Comparison of ENCODE assay signal across 25 cellular contexts in genomic region chr7:21345361-21345760, GRCh38.
DNase-seq lines count a peak whose midpoint lies in the region; ATAC-seq and TF ChIP-seq lines count a peak whose summit lies in the region.
"Had no signal": no experiment of that assay in that cellular context is flagged by ENCODE, and none has a peak within 500 bp of the region (broad histone marks: within the 10 kb centered on the region; RNA-seq: fewer than 3 reads in every experiment).

No MANE protein-coding gene starts in this region.

- peak overlapping the region; percentile 79 for H3K18ac ChIP-seq in neuronal stem cell (ENCODE audit: low read length)

- H2BK15ac ChIP-seq in neuronal stem cell (ENCODE audit: low read length): peak overlapping the region; percentile 54

- H3K14ac ChIP-seq in neuronal stem cell (ENCODE audit: low read length): peak overlapping the region; percentile 71

- H3K4me3 ChIP-seq in GM12865 (ENCODE audit: low read depth, low read length): 0 out of 2 replicates have a peak overlapping the region, but pooled peaks have one; percentile 6
- H3K4me3 ChIP-seq in neuronal stem cell (ENCODE audit: low read length in 2 of 2): no peak overlapping the region
- H3K4me3 ChIP-seq in mucosa of descending colon: no peak overlapping the region
- H3K4me3 ChIP-seq: BLaER1, dorsolateral prefrontal cortex, prostate gland, thyroid gland had no signal

- H3K9me3 ChIP-seq in neuronal stem cell (replicated peaks in 1 of 2; ENCODE audit: control insufficient read depth in 2 of 2, insufficient read depth in 1 of 2, low read depth in 1 of 2, low read length in 2 of 2) (peaks cover 0 to 2% of the 10 kb centered on the region in 2 donors), mucosa of descending colon (no peaks in the 10 kb centered on the region)
- H3K9me3 ChIP-seq: BLaER1, prostate gland, thyroid gland had no signal

- H3K79me1 ChIP-seq in neuronal stem cell (ENCODE audit: low read depth, low read length): no peaks in the 10 kb centered on the region

- H3K4me1 ChIP-seq in neuronal stem cell (ENCODE audit: control insufficient read depth in 2 of 2, insufficient read depth in 1 of 2, low read depth in 1 of 2, low read length in 2 of 2) (peaks cover 0 to 10% of the 10 kb centered on the region in 2 donors), mucosa of descending colon (ENCODE audit: low read depth) (peaks cover 4% of the 10 kb centered on the region)
- H3K4me1 ChIP-seq: BLaER1, prostate gland, thyroid gland had no signal

- no peak overlapping the region for H3K23ac ChIP-seq in neuronal stem cell (ENCODE audit: low read depth, low read length, poor library complexity)

- WGBS in neuronal stem cell (ENCODE audit: extremely low coverage in 2 of 2, insufficient read length in 2 of 2, insufficient replicate concordance in 1 of 2), 2 donors: no CpG with 5 or more reads among the region's 9 CpGs

- no peaks in the 10 kb centered on the region for H3K27me3 ChIP-seq in neuronal stem cell (ENCODE audit: control insufficient read depth in 3 of 3, insufficient read depth in 3 of 3, low read depth in 1 of 3, low read length in 3 of 3)
- H3K27me3 ChIP-seq: BLaER1, thyroid gland had no signal

- H3K4me2 ChIP-seq in neuronal stem cell (ENCODE audit: insufficient read depth, low read length, poor library complexity, severe bottlenecking): no peak overlapping the region
- H3K4me2 ChIP-seq: BLaER1 had no signal

- H2AK5ac ChIP-seq in neuronal stem cell (ENCODE audit: low read depth, low read length): no peak overlapping the region

- no peaks in the 10 kb centered on the region for H3K36me3 ChIP-seq in neuronal stem cell (replicated peaks in 1 of 2; ENCODE audit: control insufficient read depth in 2 of 2, insufficient read depth in 2 of 2, low read length in 2 of 2)
- H3K36me3 ChIP-seq in mucosa of descending colon (ENCODE audit: low read depth): no peaks in the 10 kb centered on the region
- H3K36me3 ChIP-seq: BLaER1, prostate gland, thyroid gland had no signal

- H3K9ac ChIP-seq in neuronal stem cell (ENCODE audit: low read depth, low read length, poor library complexity): no peak overlapping the region
- H3K9ac ChIP-seq: BLaER1 had no signal

- H4K8ac ChIP-seq in neuronal stem cell (ENCODE audit: low read depth, low read length): no peak overlapping the region

- H2BK5ac ChIP-seq in neuronal stem cell (ENCODE audit: low read length): no peak overlapping the region

- H3K4ac ChIP-seq in neuronal stem cell (ENCODE audit: low read length): no peak overlapping the region

- H2BK12ac ChIP-seq in neuronal stem cell (ENCODE audit: low read length): no peak overlapping the region

- ATAC-seq in GM19351 (IDR thresholded peaks at IDR 0.05; ENCODE audit: unreplicated experiment) (peak; percentile 75), HG03432 (IDR thresholded peaks at IDR 0.05; ENCODE audit: unreplicated experiment) (peak; percentile 76), HG02610 (IDR thresholded peaks at IDR 0.05; ENCODE audit: unreplicated experiment) (no peak), HG02588 (IDR thresholded peaks at IDR 0.05; ENCODE audit: unreplicated experiment) (no peak), mucosa of descending colon (no peak)
- ATAC-seq: sciatic nerve had no signal

- DNase-seq in GM12865 (ENCODE audit: low read depth) (peak; percentile 96), neuronal stem cell (ENCODE audit: low spot score) (no peak), mucosa of descending colon (no peak)
- DNase-seq: activated CD8-positive, alpha-beta memory T cell treated with anti-CD3 and anti-CD28 coated beads for 24 hours; activated effector memory CD4-positive, alpha-beta T cell treated with Interleukin-2 at 50 U/mL for 16 hours; activated T-cell treated with anti-CD3 and anti-CD28 coated beads for 4 hours; DMS153; dorsolateral prefrontal cortex; foreskin melanocyte; H7; KBM-7; NCI-H1092; NCI-H1694; NCI-H446 treated with DMSO at 0.1 percent for 48 hours; NCI-H774; SHP77 treated with DMSO at 0.1 percent for 48 hours; T-helper 2 cell; thyroid gland had no signal

- no peak overlapping the region for H4K91ac ChIP-seq in neuronal stem cell (ENCODE audit: low read depth, low read length, poor library complexity)

- H2BK120ac ChIP-seq in neuronal stem cell (ENCODE audit: low read depth, low read length): no peak overlapping the region

- no peak overlapping the region for H2AFZ ChIP-seq in neuronal stem cell (ENCODE audit: low read length)

- TF ChIP-seq CTCF in GM12865 (IDR thresholded peaks at IDR 0.05; ENCODE audit: insufficient read depth, low read depth, low read length, missing control alignments): no peak
- no peak for TF ChIP-seq CTCF in mucosa of descending colon (IDR thresholded peaks at IDR 0.05)

- H3K27ac ChIP-seq in neuronal stem cell (replicated peaks; ENCODE audit: low read length): no peak overlapping the region
- H3K27ac ChIP-seq: BLaER1, dorsolateral prefrontal cortex, prostate gland, thyroid gland had no signal

- intact Hi-C loops in mucosa of descending colon (cut with DNase I, micrococcal nuclease): no loop called here

Comparison
In these comparisons a context has a peak if more than half of its experiments do, and no peak if none do; other contexts are left out.
1. ATAC-seq: peak in GM19351 (single experiment) and HG03432 (single experiment); none in HG02610 (single experiment), HG02588 (single experiment) and mucosa of descending colon (single experiment).